In the genomic region with DNA sequence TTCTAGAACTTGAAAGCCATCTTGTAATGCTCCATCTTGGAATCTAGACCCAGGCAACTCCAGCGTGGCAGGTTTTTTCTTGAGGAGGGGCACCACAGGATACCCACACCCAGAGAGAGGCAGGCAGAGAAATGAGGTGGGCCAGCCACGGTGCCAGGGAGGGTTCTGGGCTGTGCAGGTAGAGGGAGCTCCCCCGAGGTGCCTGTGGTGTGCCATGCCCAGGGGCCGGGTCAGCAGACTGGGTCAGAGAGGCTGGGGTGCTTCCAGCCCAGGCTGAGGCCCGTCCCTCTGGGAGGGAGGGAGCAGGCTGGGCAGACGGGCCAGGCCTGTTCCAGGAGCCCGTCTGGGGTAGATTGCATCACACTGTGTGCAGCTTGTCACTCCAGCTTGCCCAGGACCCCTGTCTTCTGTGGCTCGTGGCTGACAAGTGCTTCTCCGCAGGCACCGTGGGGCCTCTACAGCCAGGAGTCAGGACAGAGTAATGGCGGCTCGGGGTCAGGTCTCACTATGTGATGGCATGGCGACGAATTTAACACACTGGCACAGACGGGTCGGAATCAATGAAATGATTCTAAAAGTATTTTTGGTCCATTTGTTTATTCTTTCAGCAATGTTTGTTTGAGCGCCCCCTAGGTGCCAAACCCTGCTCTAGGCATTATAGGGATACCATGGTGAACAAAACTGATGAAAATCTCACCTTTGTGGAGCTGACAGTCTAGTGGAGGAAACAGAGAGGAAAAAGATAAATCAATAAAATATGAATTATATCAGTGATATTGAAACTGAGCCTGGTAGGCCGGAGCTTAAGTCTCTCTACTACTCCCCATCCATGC, we compare ENCODE assay signal across 13 cellular contexts.
DNase-seq lines count a peak whose midpoint lies in the region; ATAC-seq and TF ChIP-seq lines count a peak whose summit lies in the region.
"Had no signal": no experiment of that assay in that cellular context is flagged by ENCODE, and none has a peak within 500 bp of the region (broad histone marks: within the 10 kb centered on the region; RNA-seq: fewer than 3 reads in every experiment).

No MANE protein-coding gene starts in this region.

- 87% methylated on average over 18 of the region's 18 CpGs for WGBS in hepatocyte (ENCODE audit: low lambda C conversion rate, missing lambda C conversion rate)
- 81 to 86% methylated on average over 9 to 17 of the region's 18 CpGs for WGBS in esophagus squamous epithelium, 2 donors

- no TSS peak for BruUV-seq in OCI-LY7 (replicated peaks; lab: Mats Ljungman, UMichigan)

- ATAC-seq in HG03354 (IDR thresholded peaks at IDR 0.05; ENCODE audit: poor library complexity, severe bottlenecking, unreplicated experiment): no peak
- ATAC-seq: left ventricle myocardium superior; natural killer cell treated with Interleukin-12 subunit alpha and Interleukin-12 subunit beta and Interleukin-15 and Interleukin-18, amount 100 ng/mL, for 72 hours had no signal

- peak overlapping the region; percentile 41 for H3K4me3 ChIP-seq in BLaER1
- no peak overlapping the region for H3K4me3 ChIP-seq in OCI-LY7 (ENCODE audit: low read depth, low read length, poor library complexity, severe bottlenecking)
- H3K4me3 ChIP-seq in hepatocyte: no peak overlapping the region
- H3K4me3 ChIP-seq in esophagus squamous epithelium: no peak overlapping the region

- H3K9ac ChIP-seq in BLaER1: peak overlapping the region; percentile 59; the same call in 1 of the 2 replicates

- H3K27ac ChIP-seq in BLaER1 (peak overlapping the region; percentile 62; the same call in 1 of the 2 replicates), OCI-LY7 (ENCODE audit: low read depth, low read length, poor library complexity, severe bottlenecking) (peak overlapping the region; percentile 64), hepatocyte (no peak overlapping the region), esophagus squamous epithelium (no peak overlapping the region)

- H3K27me3 ChIP-seq in BLaER1: no peaks in the 10 kb centered on the region
- no peaks in the 10 kb centered on the region for H3K27me3 ChIP-seq in hepatocyte
- H3K27me3 ChIP-seq in esophagus squamous epithelium: peaks cover 0 to 3% (median 0%) of the 10 kb centered on the region in 4 donors

- POLR2A ChIA-PET in GM10248 (lab: Yijun Ruan, JAX): no interaction called here
- POLR2A ChIA-PET in OCI-LY7 (lab: Charles Lee): interaction anchor here (1.1 to 1.4 kb wide), 2 partner anchors 11 to 46 kb away, joined by 3 to 4 read pairs; no protein-coding TSS in a partner anchor

- CTCF ChIA-PET in GM10248 (lab: Yijun Ruan, JAX): interaction anchor here (1.0 to 2.7 kb wide), 7 partner anchors 8 to 42 kb away, joined by 3 to 10 read pairs (median 3); no protein-coding TSS in a partner anchor
- CTCF ChIA-PET in OCI-LY7 (lab: Charles Lee; ENCODE audit: unreplicated experiment): no interaction called here

- H3K36me3 ChIP-seq in BLaER1 (no peaks in the 10 kb centered on the region), OCI-LY7 (ENCODE audit: insufficient read depth, low read length) (no peaks in the 10 kb centered on the region), hepatocyte (replicated peaks; ENCODE audit: insufficient read depth, low read depth) (no peaks in the 10 kb centered on the region), esophagus squamous epithelium (no peaks in the 10 kb centered on the region)

- DNase-seq in GM10248 (ENCODE audit: extremely low spot score): no peak
- peak; percentile 17 for DNase-seq in OCI-LY7 (ENCODE audit: low spot score)
- DNase-seq in hepatocyte (ENCODE audit: low spot score): no peak
- DNase-seq in esophagus squamous epithelium (lab: John Stamatoyannopoulos, UW): no peak
- DNase-seq in 8988T: no peak
- DNase-seq: activated naive CD4-positive, alpha-beta T cell treated with anti-CD3 and anti-CD28 coated beads, Interleukin-2, amount 50 U/mL, for 16 hours; erythroblast; Kasumi-1; left ventricle myocardium superior; NCI-H2107 had no signal

- H4K20me1 ChIP-seq in BLaER1 (no peaks in the 10 kb centered on the region), OCI-LY7 (ENCODE audit: insufficient read depth, low read length) (no peaks in the 10 kb centered on the region), hepatocyte (ENCODE audit: insufficient read depth, poor library complexity, severe bottlenecking) (no peaks in the 10 kb centered on the region)

- H3K9me2 ChIP-seq in OCI-LY7 (ENCODE audit: insufficient read depth, low read length) (no peaks in the 10 kb centered on the region), hepatocyte (replicated peaks; ENCODE audit: insufficient read depth) (no peaks in the 10 kb centered on the region)

- H3K4me2 ChIP-seq in BLaER1 (peak overlapping the region; percentile 86), OCI-LY7 (ENCODE audit: low read length) (peak overlapping the region; percentile 52), hepatocyte (no peak overlapping the region)

- TF ChIP-seq CTCF in GM10248 (IDR thresholded peaks at IDR 0.05; ENCODE audit: control extremely low read depth, extremely low read depth, low read depth, missing control alignments) (peak; percentile 28), OCI-LY7 (conservative IDR thresholded peaks at IDR 0.05; ENCODE audit: low read length) (peak; percentile 82), hepatocyte (IDR thresholded peaks at IDR 0.05; ENCODE audit: poor library complexity) (peak; percentile 12), esophagus squamous epithelium (IDR thresholded peaks at IDR 0.05) (peak in 1 of 6 experiments; percentile 6)

- H2AFZ ChIP-seq in OCI-LY7 (ENCODE audit: low read length): peak overlapping the region; percentile 52; the same call in 1 of the 2 replicates
- H2AFZ ChIP-seq in hepatocyte: no peak overlapping the region

- no peak for TF ChIP-seq POLR2A in esophagus squamous epithelium (IDR thresholded peaks at IDR 0.05)

- H3K9me3 ChIP-seq in BLaER1 (peaks cover 18% of the 10 kb centered on the region), OCI-LY7 (ENCODE audit: low read length) (no peaks in the 10 kb centered on the region), hepatocyte (ENCODE audit: low read depth) (no peaks in the 10 kb centered on the region), esophagus squamous epithelium (peaks cover 0 to 7% (median 0%) of the 10 kb centered on the region in 3 donors)

- H3K4me1 ChIP-seq in BLaER1 (peaks cover 55% of the 10 kb centered on the region), OCI-LY7 (ENCODE audit: insufficient read depth, low read length, poor library complexity, severe bottlenecking) (peaks cover 47% of the 10 kb centered on the region), hepatocyte (ENCODE audit: insufficient read depth) (peaks cover 5% of the 10 kb centered on the region), esophagus squamous epithelium (no peaks in the 10 kb centered on the region)

- intact Hi-C loops in OCI-LY7 (cut with micrococcal nuclease; ENCODE audit: unreplicated experiment) (no loop called here), esophagus squamous epithelium (cut with DNase I) (no loop called here)

- no peaks in the 10 kb centered on the region for H3K79me2 ChIP-seq in OCI-LY7 (ENCODE audit: insufficient read depth, low read depth, low read length)
- H3K79me2 ChIP-seq in hepatocyte: no peaks in the 10 kb centered on the region

Comparison
In these comparisons a context has a peak if more than half of its experiments do, and no peak if none do; other contexts are left out.
1. H3K27ac ChIP-seq: peak in BLaER1 (single experiment) and OCI-LY7 (single experiment); none in hepatocyte (single experiment) and esophagus squamous epithelium (0 of 4).